ENCODE assay signal across 8 cellular contexts in the genomic region with DNA sequence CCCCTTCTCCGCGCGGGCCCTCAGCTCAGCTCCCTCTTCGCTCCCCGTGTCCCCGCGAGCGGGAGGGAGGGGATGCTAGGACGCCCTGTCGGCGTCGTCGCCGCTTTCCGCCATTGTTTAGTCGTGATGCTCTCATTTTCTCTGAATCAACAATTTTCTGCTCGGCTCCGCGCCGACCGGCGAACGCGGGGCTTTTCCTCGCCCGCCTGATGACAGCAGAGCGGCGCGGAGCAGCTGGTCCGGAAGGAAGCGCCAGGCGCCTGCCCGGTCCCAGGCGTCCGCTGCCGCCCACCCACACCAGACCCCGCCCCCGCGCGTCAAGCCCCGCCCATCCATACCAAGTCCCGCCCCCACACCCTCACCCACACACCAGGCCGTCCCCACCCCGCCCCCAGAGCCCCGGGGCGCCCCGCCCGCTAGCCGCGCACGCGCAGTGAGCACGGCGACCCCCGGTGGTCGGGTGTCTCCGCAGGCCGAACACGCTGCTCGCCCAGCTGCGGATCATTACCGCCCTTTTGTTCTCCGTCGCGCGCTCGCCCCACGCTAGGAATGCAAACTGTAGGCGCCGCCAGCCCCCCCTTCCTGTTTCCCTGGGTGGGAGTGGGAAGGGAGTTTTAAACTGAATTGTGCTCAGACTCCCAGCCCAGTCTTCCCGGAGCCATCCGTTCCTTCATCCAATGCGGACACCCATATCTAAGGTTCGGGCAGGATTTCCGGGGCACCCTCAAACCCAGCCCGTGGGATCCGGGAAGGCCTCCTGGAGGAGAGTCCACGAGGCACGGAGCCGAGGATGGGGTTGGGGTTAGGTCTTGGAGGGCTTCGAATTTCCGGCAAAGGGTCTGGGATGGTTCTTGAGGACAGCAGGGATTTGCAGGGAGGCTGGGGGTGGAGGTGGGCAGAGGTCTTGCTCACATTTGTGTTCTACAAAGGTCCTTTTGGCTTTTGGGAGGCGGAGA. TPM values are rescaled to one million over a fixed set of nuclear protein-coding genes. Genes with fewer than 3 reads are reported as not detected.
A peak's percentile ranks its signal among the peaks of the same experiment; 100 is the strongest.
DNase-seq lines count a peak whose midpoint lies in the region; ATAC-seq, FAIRE-seq and TF ChIP-seq lines count a peak whose summit lies in the region.

No MANE protein-coding gene starts in this region.

- CTCF ChIA-PET in A549 (lab: Yijun Ruan, JAX) (interaction anchor here (1.1 to 4.0 kb wide), 6 partner anchors 14 to 252 kb away, joined by 3 to 14 read pairs (median 4); a partner anchor contains a TSS), PC-3 (lab: Charles Lee) (no interaction called here)

- peaks cover 5 to 17% of the 10 kb centered on the region in 2 donors for H3K4me1 Mint-ChIP-seq in natural killer cell
- peaks cover 6 to 17% of the 10 kb centered on the region in 2 donors for H3K4me1 Mint-ChIP-seq in stimulated activated naive B cell treated with anti-CD40 and anti-IgM and Interleukin-4, amounts not matched to agents 10 μg/mL and 1 μg/mL and 100 μg/mL, for 72 hours

- BruUV-seq in PC-3 (replicated peaks; lab: Mats Ljungman, UMichigan): no TSS peak

- H3K4me2 ChIP-seq in A549 (peak overlapping the region; percentile 11; the same call in 1 of the 3 replicates), PC-3 (ENCODE audit: low read length) (no peak overlapping the region)

- POLR2A ChIA-PET in A549 (lab: Yijun Ruan, JAX) (no interaction called here), PC-3 (lab: Charles Lee; ENCODE audit: unreplicated experiment) (no interaction called here)

- WGBS in A549 (ENCODE audit: missing lambda C conversion rate): 67% methylated on average over 57 of the region's 83 CpGs
- WGBS in esophagus squamous epithelium, 2 donors: 9 to 20% methylated on average over 24 to 36 of the region's 83 CpGs

- H3K4me3 ChIP-seq in A549 (no peak overlapping the region), esophagus squamous epithelium (peak overlapping the region; percentile 17 to 67 (median 46)), PC-3 (ENCODE audit: low read length) (no peak overlapping the region)

- H3K36me3 Mint-ChIP-seq in natural killer cell: no peaks in the 10 kb centered on the region
- peaks cover 0 to 1% of the 10 kb centered on the region in 2 donors for H3K36me3 Mint-ChIP-seq in stimulated activated naive B cell treated with anti-CD40 and anti-IgM and Interleukin-4, amounts not matched to agents 10 μg/mL and 1 μg/mL and 100 μg/mL, for 72 hours

- H3K27me3 ChIP-seq in esophagus squamous epithelium (peaks cover 0 to 65% (median 1%) of the 10 kb centered on the region in 4 donors), PC-3 (ENCODE audit: low read length) (peaks cover 6% of the 10 kb centered on the region)

- DNase-seq in A549 (ENCODE audit: low read depth in 1 of 2, low spot score in 1 of 2): no peak
- DNase-seq in GM19238 (ENCODE audit: insufficient read length, low spot score): peak; percentile 51
- DNase-seq in NCI-H226: peak; percentile 5
- peak; percentile 66 for DNase-seq in activated T-cell treated with anti-CD3 and anti-CD28 coated beads, Interleukin-2, amount 50 U/mL, for 1 hour
- no peak for DNase-seq in esophagus squamous epithelium (lab: John Stamatoyannopoulos, UW)
- peak; percentile 61 for DNase-seq in natural killer cell
- peak; percentile 37 for DNase-seq in stimulated activated naive B cell treated with anti-CD40 and anti-IgM and Interleukin-4, amounts not matched to agents 10 μg/mL and 1 μg/mL and 100 μg/mL, for 72 hours
- no peak for DNase-seq in PC-3

- H4K20me1 ChIP-seq in PC-3 (ENCODE audit: low read length): no peaks in the 10 kb centered on the region

- intact Hi-C loops in esophagus squamous epithelium (cut with DNase I) (no loop called here), natural killer cell (cut with micrococcal nuclease) (loop anchor here (1.0 kb wide), 1 partner anchor 74 kb away; a partner anchor contains a TSS), PC-3 (cut with micrococcal nuclease) (no loop called here)

- no peaks in the 10 kb centered on the region for H3K9me2 ChIP-seq in PC-3 (replicated peaks; ENCODE audit: low read length)

- no peaks in the 10 kb centered on the region for H3F3A ChIP-seq in PC-3 (ENCODE audit: low read length, unreplicated experiment)

- no peaks in the 10 kb centered on the region for H3K9me3 ChIP-seq in A549
- no peaks in the 10 kb centered on the region for H3K9me3 ChIP-seq in esophagus squamous epithelium
- no peaks in the 10 kb centered on the region for H3K9me3 ChIP-seq in PC-3 (ENCODE audit: low read length)

- TF ChIP-seq EP300 in A549 (IDR thresholded peaks at IDR 0.05): no peak

- H3K27ac ChIP-seq in A549 (no peak overlapping the region), esophagus squamous epithelium (no peak overlapping the region), PC-3 (ENCODE audit: low read length) (no peak overlapping the region)

- H2AFZ ChIP-seq in PC-3 (ENCODE audit: low read length): no peak overlapping the region

- no peak for FAIRE-seq in A549 (lab: Jason Lieb, UNC)

- H3K36me3 ChIP-seq in esophagus squamous epithelium: no peaks in the 10 kb centered on the region
- no peaks in the 10 kb centered on the region for H3K36me3 ChIP-seq in PC-3 (ENCODE audit: low read depth, low read length)

- no peak overlapping the region for H3K9ac ChIP-seq in PC-3 (ENCODE audit: low read length)

- ATAC-seq in A549: 0 out of 6 replicates have a peak, but pooled peaks of 1 of the 2 experiments have one; percentile 20
- ATAC-seq in natural killer cell: peak; percentile 93 to 95 (median 94)
- peak; percentile 85 to 86 for ATAC-seq in stimulated activated naive B cell treated with anti-CD40 and anti-IgM and Interleukin-4, amounts not matched to agents 10 μg/mL and 1 μg/mL and 100 μg/mL, for 72 hours (replicated peaks)
- ATAC-seq in PC-3: no peak

- H3K27ac Mint-ChIP-seq in natural killer cell: peak overlapping the region; percentile 61 to 88
- peak overlapping the region; percentile 83 for H3K27ac Mint-ChIP-seq in stimulated activated naive B cell treated with anti-CD40 and anti-IgM and Interleukin-4, amounts not matched to agents 10 μg/mL and 1 μg/mL and 100 μg/mL, for 72 hours

- peaks cover 7 to 11% of the 10 kb centered on the region in 2 donors for H3K27me3 Mint-ChIP-seq in natural killer cell (ENCODE audit: low read depth in 2 of 2)
- peaks cover 39 to 46% of the 10 kb centered on the region in 2 donors for H3K27me3 Mint-ChIP-seq in stimulated activated naive B cell treated with anti-CD40 and anti-IgM and Interleukin-4, amounts not matched to agents 10 μg/mL and 1 μg/mL and 100 μg/mL, for 72 hours

- H3K9me3 Mint-ChIP-seq in natural killer cell: no peaks in the 10 kb centered on the region
- H3K9me3 Mint-ChIP-seq in stimulated activated naive B cell treated with anti-CD40 and anti-IgM and Interleukin-4, amounts not matched to agents 10 μg/mL and 1 μg/mL and 100 μg/mL, for 72 hours: peaks cover 0 to 2% of the 10 kb centered on the region in 2 donors

- H3K79me2 ChIP-seq in PC-3 (ENCODE audit: low read length): no peaks in the 10 kb centered on the region

- TF ChIP-seq POLR2A in A549 (IDR thresholded peaks at IDR 0.05; ENCODE audit: low read length) (no peak), esophagus squamous epithelium (IDR thresholded peaks at IDR 0.05) (no peak)

- H3K4me1 ChIP-seq in A549 (no peaks in the 10 kb centered on the region), esophagus squamous epithelium (peaks cover 7 to 18% (median 11%) of the 10 kb centered on the region in 3 donors), PC-3 (ENCODE audit: insufficient read depth, low read length) (no peaks in the 10 kb centered on the region)

- peak overlapping the region; percentile 90 for H3K4me3 Mint-ChIP-seq in natural killer cell
- H3K4me3 Mint-ChIP-seq in stimulated activated naive B cell treated with anti-CD40 and anti-IgM and Interleukin-4, amounts not matched to agents 10 μg/mL and 1 μg/mL and 100 μg/mL, for 72 hours: peak overlapping the region; percentile 89 to 90

- TF ChIP-seq RAD21 in A549 (conservative IDR thresholded peaks at IDR 0.05 in 1 of 2, IDR thresholded peaks at IDR 0.05 in 1 of 2): no peak

- TF ChIP-seq CTCF in A549 (IDR thresholded peaks at IDR 0.05) (no peak), esophagus squamous epithelium (IDR thresholded peaks at IDR 0.05) (no peak), natural killer cell (IDR thresholded peaks at IDR 0.05) (no peak), PC-3 (conservative IDR thresholded peaks at IDR 0.05; ENCODE audit: low read depth, low read length) (no peak)

TF ChIP-seq in A549, 52 proteins besides CTCF, POLR2A, EP300 and RAD21 (continues in another document):
- TF ChIP-seq NR3C1 (IDR thresholded peaks at IDR 0.05) (no peak), ZFP36 (IDR thresholded peaks at IDR 0.05; ENCODE audit: borderline replicate concordance, partially characterized antibody) (no peak), GATA3 (IDR thresholded peaks at IDR 0.05; ENCODE audit: borderline replicate concordance) (no peak), POLR2AphosphoS2 (conservative IDR thresholded peaks at IDR 0.05; ENCODE audit: low read length) (no peak), ESRRA (IDR thresholded peaks at IDR 0.05; ENCODE audit: borderline replicate concordance, low read length) (no peak), SREBF2 (IDR thresholded peaks at IDR 0.05) (no peak), PHF8 (IDR thresholded peaks at IDR 0.05; ENCODE audit: borderline replicate concordance, low read depth) (no peak), CBX2 (IDR thresholded peaks at IDR 0.05; ENCODE audit: borderline replicate concordance, low read depth) (no peak), EHF (CRISPR knock-in tag; IDR thresholded peaks at IDR 0.05) (no peak), JUNB (IDR thresholded peaks at IDR 0.05) (no peak), JUN (IDR thresholded peaks at IDR 0.05) (no peak)
- TF ChIP-seq, protein P1, sequence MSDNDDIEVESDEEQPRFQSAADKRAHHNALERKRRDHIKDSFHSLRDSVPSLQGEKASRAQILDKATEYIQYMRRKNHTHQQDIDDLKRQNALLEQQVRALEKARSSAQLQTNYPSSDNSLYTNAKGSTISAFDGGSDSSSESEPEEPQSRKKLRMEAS (IDR thresholded peaks at IDR 0.05): no peak
- TF ChIP-seq, protein P2, sequence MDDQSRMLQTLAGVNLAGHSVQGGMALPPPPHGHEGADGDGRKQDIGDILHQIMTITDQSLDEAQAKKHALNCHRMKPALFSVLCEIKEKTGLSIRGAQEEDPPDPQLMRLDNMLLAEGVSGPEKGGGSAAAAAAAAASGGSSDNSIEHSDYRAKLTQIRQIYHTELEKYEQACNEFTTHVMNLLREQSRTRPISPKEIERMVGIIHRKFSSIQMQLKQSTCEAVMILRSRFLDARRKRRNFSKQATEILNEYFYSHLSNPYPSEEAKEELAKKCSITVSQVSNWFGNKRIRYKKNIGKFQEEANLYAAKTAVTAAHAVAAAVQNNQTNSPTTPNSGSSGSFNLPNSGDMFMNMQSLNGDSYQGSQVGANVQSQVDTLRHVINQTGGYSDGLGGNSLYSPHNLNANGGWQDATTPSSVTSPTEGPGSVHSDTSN (IDR thresholded peaks at IDR 0.05): no peak

RNA-seq across cellular contexts. Expression of a gene that starts 49.8 kb away (rescaled TPM):
- polyA plus RNA-seq in A549 (2011; rRNA removed): not detected in 2 replicates
- polyA plus RNA-seq in A549 (2012; cell fraction: cytosol; rRNA removed): not detected in 2 replicates
- polyA plus RNA-seq in A549 (2012; cell fraction: nucleus; rRNA removed): not detected in 2 replicates
- not detected in 3 replicates for polyA plus RNA-seq in A549 (2017; fragmentation: RNase III; extraction: RNeasy Plus Mini Kit Qiagen cat#74134 plus additional on column Dnase treatment)
- polyA minus RNA-seq in A549 (2011; rRNA and poly(A)+ RNA removed): not detected in 2 replicates
- total RNA-seq in esophagus squamous epithelium: not detected
- not detected for total RNA-seq in natural killer cell
- not detected in 2 replicates for total RNA-seq in PC-3 (2014; rRNA removed)

Comparison
In these comparisons a context has a peak if more than half of its experiments do, and no peak if none do; other contexts are left out.
1. DNase-seq: peak in GM19238 (single experiment), NCI-H226 (single experiment), activated T-cell treated with anti-CD3 and anti-CD28 coated beads, Interleukin-2, amount 50 U/mL, for 1 hour (single experiment), natural killer cell (single experiment) and stimulated activated naive B cell treated with anti-CD40 and anti-IgM and Interleukin-4, amounts not matched to agents 10 μg/mL and 1 μg/mL and 100 μg/mL, for 72 hours (single experiment); none in A549 (0 of 2), esophagus squamous epithelium (single experiment) and PC-3 (single experiment).
2. H3K4me3 ChIP-seq: peak in esophagus squamous epithelium (4 of 4); none in A549 (single experiment) and PC-3 (single experiment).